24 cellular contexts compared by ENCODE assay signal in genomic region chr12:84436134-84436533, GRCh38.
"Had no signal": no experiment of that assay in that cellular context is flagged by ENCODE, and none has a peak within 500 bp of the region (broad histone marks: within the 10 kb centered on the region; RNA-seq: fewer than 3 reads in every experiment).

No MANE protein-coding gene starts in this region.

- H3K4me3 Mint-ChIP-seq: dendritic cell treated with granulocyte-macrophage colony-stimulating factor and Interleukin-4, amounts not matched to agents 40 ng/mL and 50 ng/mL, for 4 days; effector memory CD8-positive, alpha-beta T cell; endodermal cell; mesothelial cell of epicardium had no signal

- ATAC-seq: effector memory CD8-positive, alpha-beta T cell; esophagus mucosa; gastrocnemius medialis; heart right ventricle; left cardiac atrium; left lung; left ventricle myocardium superior; lower lobe of right lung; mucosa of descending colon had no signal

- H3K4me1 ChIP-seq: colonic mucosa, esophagus squamous epithelium, gastrocnemius medialis, heart right ventricle, left lung, lower lobe of right lung had no signal

- H3K4me3 ChIP-seq: colonic mucosa, esophagus squamous epithelium, gastrocnemius medialis, heart right ventricle, left lung, lower lobe of right lung, mucosa of descending colon had no signal

- H3K36me3 Mint-ChIP-seq: mesothelial cell of epicardium had no signal

- H3K36me3 ChIP-seq: colonic mucosa, esophagus squamous epithelium, gastrocnemius medialis, heart right ventricle, left lung, lower lobe of right lung had no signal

- H3K27ac Mint-ChIP-seq: dendritic cell treated with granulocyte-macrophage colony-stimulating factor and Interleukin-4, amounts not matched to agents 40 ng/mL and 50 ng/mL, for 4 days; effector memory CD8-positive, alpha-beta T cell; endodermal cell; mesothelial cell of epicardium had no signal

- H3K4me1 Mint-ChIP-seq: mesothelial cell of epicardium had no signal

- H3K27ac ChIP-seq: colonic mucosa, epithelial cell of prostate, esophagus squamous epithelium, gastrocnemius medialis, heart right ventricle, left lung, lower lobe of right lung had no signal

- H3K27me3 ChIP-seq: colonic mucosa, esophagus squamous epithelium, gastrocnemius medialis, heart right ventricle, left lung had no signal

- DNase-seq: colonic mucosa; cortex of kidney; effector CD8-positive, alpha-beta T cell; effector memory CD8-positive, alpha-beta T cell; endodermal cell; erythroblast; esophagus squamous epithelium; foreskin fibroblast; foreskin melanocyte; gastrocnemius medialis; glutamatergic neuron; head of caudate nucleus; heart right ventricle; hippocampal formation; left cardiac atrium; left lung; left ventricle myocardium superior; lower lobe of right lung; mesenchymal stem cell; mucosa of descending colon had no signal

- H3K9me3 Mint-ChIP-seq: dendritic cell treated with granulocyte-macrophage colony-stimulating factor and Interleukin-4, amounts not matched to agents 40 ng/mL and 50 ng/mL, for 4 days; endodermal cell; mesothelial cell of epicardium had no signal

- H3K9me3 ChIP-seq: colonic mucosa, esophagus squamous epithelium, gastrocnemius medialis, heart right ventricle, left lung, lower lobe of right lung, mucosa of descending colon had no signal

- H3K27me3 Mint-ChIP-seq: dendritic cell treated with granulocyte-macrophage colony-stimulating factor and Interleukin-4, amounts not matched to agents 40 ng/mL and 50 ng/mL, for 4 days; effector memory CD8-positive, alpha-beta T cell had no signal
